In the genomic region with DNA sequence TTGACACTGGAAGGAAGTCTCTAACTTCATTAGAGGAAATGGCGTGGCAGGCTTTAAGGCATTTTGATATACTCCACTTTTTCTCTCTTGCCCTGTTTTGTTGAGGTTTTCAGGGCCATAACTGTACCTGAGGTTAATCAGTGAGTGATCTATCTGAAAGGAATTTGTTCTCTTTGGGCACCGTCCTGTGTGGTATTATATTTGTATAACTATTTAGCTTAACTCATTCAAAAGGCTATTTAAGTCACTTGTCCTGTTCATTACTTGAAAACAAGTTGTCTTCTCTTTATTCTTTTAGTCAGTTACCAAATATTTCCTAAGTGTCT, we compare ENCODE assay signal across 11 cellular contexts.
DNase-seq lines count a peak whose midpoint lies in the region; ATAC-seq, FAIRE-seq and TF ChIP-seq lines count a peak whose summit lies in the region.
"Had no signal": no experiment of that assay in that cellular context is flagged by ENCODE, and none has a peak within 500 bp of the region (broad histone marks: within the 10 kb centered on the region; RNA-seq: fewer than 3 reads in every experiment).

No MANE protein-coding gene starts in this region.

- H3K27ac ChIP-seq in lung (ENCODE audit: low read depth in 1 of 2, low read length in 1 of 2): peak overlapping the region; percentile 84 to 94
- peak overlapping the region; percentile 55 for H3K27ac ChIP-seq in subcutaneous abdominal adipose tissue (ENCODE audit: low read depth, low read length)

- H3K36me3 ChIP-seq in lung (ENCODE audit: control insufficient read depth in 2 of 2, insufficient read depth in 2 of 2, low read length in 2 of 2): no peaks in the 10 kb centered on the region
- no peaks in the 10 kb centered on the region for H3K36me3 ChIP-seq in subcutaneous abdominal adipose tissue (ENCODE audit: control insufficient read depth in 5 of 5, insufficient read depth in 5 of 5, low read length in 5 of 5)

- H3K9me3 Mint-ChIP-seq in brain: peaks cover 0 to 2% (median 0%) of the 10 kb centered on the region in 5 experiments
- no peaks in the 10 kb centered on the region for H3K9me3 Mint-ChIP-seq in activated CD4-positive, alpha-beta memory T cell treated with anti-CD3 and anti-CD28 coated beads, Interleukin-2, amount 10 ng/mL, durations not matched to agents 7 days and 5 days
- H3K9me3 Mint-ChIP-seq: activated naive CD4-positive, alpha-beta T cell treated with anti-CD3 and anti-CD28 coated beads, Interleukin-2, amount 50 U/mL, for 72 hours had no signal

- ATAC-seq in HG02798 (IDR thresholded peaks at IDR 0.05; ENCODE audit: poor library complexity, unreplicated experiment) (peak; percentile 9), lung (ENCODE audit: insufficient read depth, low FRiP score) (peak; percentile 38), GM21825 (IDR thresholded peaks at IDR 0.05; ENCODE audit: unreplicated experiment) (no peak)

- H3K4me3 ChIP-seq in lung (no peak overlapping the region), subcutaneous abdominal adipose tissue (ENCODE audit: low read depth in 1 of 5, low read length in 5 of 5) (peak overlapping the region in 1 of 5 donors; percentile 28)

- H3K4me1 ChIP-seq in lung (ENCODE audit: control insufficient read depth in 2 of 2, insufficient read depth in 2 of 2, low read length in 2 of 2) (peaks cover 12 to 21% of the 10 kb centered on the region in 2 donors), subcutaneous abdominal adipose tissue (ENCODE audit: control insufficient read depth in 5 of 5, insufficient read depth in 5 of 5, low read length in 5 of 5) (peaks cover 1 to 18% (median 14%) of the 10 kb centered on the region in 5 donors)

- H3K27me3 ChIP-seq in lung (ENCODE audit: control insufficient read depth, insufficient read depth) (no peaks in the 10 kb centered on the region), subcutaneous abdominal adipose tissue (ENCODE audit: control insufficient read depth in 5 of 5, insufficient read depth in 4 of 5, low read length in 5 of 5) (no peaks in the 10 kb centered on the region)

- H3K9ac ChIP-seq in subcutaneous abdominal adipose tissue (ENCODE audit: low read length in 5 of 5): peak overlapping the region in 4 of 5 donors; percentile 4 to 38 (median 8)

- CTCF ChIA-PET in activated CD4-positive, alpha-beta memory T cell treated with anti-CD3 and anti-CD28 coated beads, Interleukin-2, amount 10 ng/mL, durations not matched to agents 7 days and 5 days (lab: Charles Lee): no interaction called here

- peak overlapping the region in 4 of 5 experiments; percentile 13 to 71 (median 50) for H3K27ac Mint-ChIP-seq in brain
- no peak overlapping the region for H3K27ac Mint-ChIP-seq in activated CD4-positive, alpha-beta memory T cell treated with anti-CD3 and anti-CD28 coated beads, Interleukin-2, amount 10 ng/mL, durations not matched to agents 7 days and 5 days
- H3K27ac Mint-ChIP-seq: activated naive CD4-positive, alpha-beta T cell treated with anti-CD3 and anti-CD28 coated beads, Interleukin-2, amount 50 U/mL, for 72 hours had no signal

- no peaks in the 10 kb centered on the region for H3K27me3 Mint-ChIP-seq in brain
- peaks cover 8% of the 10 kb centered on the region for H3K27me3 Mint-ChIP-seq in activated CD4-positive, alpha-beta memory T cell treated with anti-CD3 and anti-CD28 coated beads, Interleukin-2, amount 10 ng/mL, durations not matched to agents 7 days and 5 days

- H3K9me3 ChIP-seq in lung (ENCODE audit: control insufficient read depth in 2 of 2, insufficient read depth in 1 of 2, low read length in 1 of 2) (no peaks in the 10 kb centered on the region), subcutaneous abdominal adipose tissue (ENCODE audit: control insufficient read depth in 5 of 5, low read length in 5 of 5) (no peaks in the 10 kb centered on the region)

- FAIRE-seq in H54 (lab: Jason Lieb, UNC): no peak

- WGBS in lung, 2 donors: 35 to 60% methylated on average over 2 of the region's 2 CpGs

- no peak for TF ChIP-seq POLR2A in H54 (IDR thresholded peaks at IDR 0.05; ENCODE audit: low read depth, low read length)

- peak overlapping the region in 1 of 5 experiments; percentile 31 for H3K4me3 Mint-ChIP-seq in brain
- no peak overlapping the region for H3K4me3 Mint-ChIP-seq in activated CD4-positive, alpha-beta memory T cell treated with anti-CD3 and anti-CD28 coated beads, Interleukin-2, amount 10 ng/mL, durations not matched to agents 7 days and 5 days

- peaks cover 91% of the 10 kb centered on the region for H3K4me1 Mint-ChIP-seq in brain
- H3K4me1 Mint-ChIP-seq in activated CD4-positive, alpha-beta memory T cell treated with anti-CD3 and anti-CD28 coated beads, Interleukin-2, amount 10 ng/mL, durations not matched to agents 7 days and 5 days: no peaks in the 10 kb centered on the region

- POLR2A ChIA-PET in activated CD4-positive, alpha-beta memory T cell treated with anti-CD3 and anti-CD28 coated beads, Interleukin-2, amount 10 ng/mL, durations not matched to agents 7 days and 5 days (lab: Charles Lee): no interaction called here

- no peaks in the 10 kb centered on the region for H3K36me3 Mint-ChIP-seq in brain
- H3K36me3 Mint-ChIP-seq in activated CD4-positive, alpha-beta memory T cell treated with anti-CD3 and anti-CD28 coated beads, Interleukin-2, amount 10 ng/mL, durations not matched to agents 7 days and 5 days (ENCODE audit: low read depth): no peaks in the 10 kb centered on the region
- H3K36me3 Mint-ChIP-seq: activated naive CD4-positive, alpha-beta T cell treated with anti-CD3 and anti-CD28 coated beads, Interleukin-2, amount 50 U/mL, for 72 hours had no signal

- no peak for DNase-seq in lung (ENCODE audit: low spot score)
- DNase-seq in H54 (ENCODE audit: insufficient read length, low spot score): no peak
- DNase-seq in activated CD4-positive, alpha-beta memory T cell treated with anti-CD3 and anti-CD28 coated beads, Interleukin-2, amount 10 ng/mL, durations not matched to agents 7 days and 5 days: no peak
- DNase-seq in GDM1 (lab: John Stamatoyannopoulos, UW): no peak
- DNase-seq: DND-41; stimulated activated CD4-positive, alpha-beta T cell treated with anti-CD3 and anti-CD28 coated beads, Interleukin-4, amount 100 ng/mL, for 24 hours had no signal

- TF ChIP-seq CTCF in brain (conservative IDR thresholded peaks at IDR 0.05) (no peak), lung (IDR thresholded peaks at IDR 0.05; ENCODE audit: control extremely low read depth, extremely low read depth) (no peak)
